Comparison of ENCODE assay signal across 16 cellular contexts in genomic region chr2:2579814-2580213, GRCh38.
"Had no signal": no experiment of that assay in that cellular context is flagged by ENCODE, and none has a peak within 500 bp of the region (broad histone marks: within the 10 kb centered on the region; RNA-seq: fewer than 3 reads in every experiment).

No MANE protein-coding gene starts in this region.

- H3K27ac Mint-ChIP-seq: effector memory CD8-positive, alpha-beta T cell; nephron progenitor cell; type B pancreatic cell had no signal

- H3K4me3 ChIP-seq: esophagus squamous epithelium, gastroesophageal sphincter, hepatocyte, thyroid gland had no signal

- H3K27me3 Mint-ChIP-seq: effector memory CD8-positive, alpha-beta T cell had no signal

- H3K4me1 Mint-ChIP-seq: naive thymus-derived CD4-positive, alpha-beta T cell had no signal

- H3K4me3 Mint-ChIP-seq: effector memory CD8-positive, alpha-beta T cell; naive thymus-derived CD4-positive, alpha-beta T cell; nephron progenitor cell; type B pancreatic cell had no signal

- H3K36me3 ChIP-seq: esophagus squamous epithelium, gastroesophageal sphincter, neutrophil, thyroid gland had no signal

- H2AFZ ChIP-seq: hepatocyte had no signal

- DNase-seq: effector memory CD8-positive, alpha-beta T cell; esophagus squamous epithelium; foreskin fibroblast; kidney glomerular epithelial cell; mesendoderm; nephron progenitor cell; right cardiac atrium; small intestine; stimulated activated CD4-positive, alpha-beta T cell treated with anti-CD3 and anti-CD28 coated beads, Interleukin-2, amount 100 ng/mL, for 48 hours; stimulated activated naive CD4-positive, alpha-beta T cell treated with Interleukin-2 at 50 U/mL for 16 hours; thyroid gland had no signal

- H3K27ac ChIP-seq: esophagus squamous epithelium, gastroesophageal sphincter, hepatocyte, neutrophil, thyroid gland had no signal

- H3K4me2 ChIP-seq: hepatocyte had no signal

- H3K9me3 ChIP-seq: esophagus squamous epithelium, gastroesophageal sphincter, neutrophil, thyroid gland had no signal

- H3K4me1 ChIP-seq: esophagus squamous epithelium, gastroesophageal sphincter, thyroid gland had no signal

- H3K79me2 ChIP-seq: hepatocyte had no signal

- ATAC-seq: effector memory CD8-positive, alpha-beta T cell; gastroesophageal sphincter; naive thymus-derived CD4-positive, alpha-beta T cell; right cardiac atrium had no signal

- H3K36me3 Mint-ChIP-seq: naive thymus-derived CD4-positive, alpha-beta T cell; type B pancreatic cell had no signal

- H3K27me3 ChIP-seq: esophagus squamous epithelium, gastroesophageal sphincter, hepatocyte, neutrophil, thyroid gland had no signal

- H3K9me3 Mint-ChIP-seq: nephron progenitor cell, type B pancreatic cell had no signal
